In the genomic region with DNA sequence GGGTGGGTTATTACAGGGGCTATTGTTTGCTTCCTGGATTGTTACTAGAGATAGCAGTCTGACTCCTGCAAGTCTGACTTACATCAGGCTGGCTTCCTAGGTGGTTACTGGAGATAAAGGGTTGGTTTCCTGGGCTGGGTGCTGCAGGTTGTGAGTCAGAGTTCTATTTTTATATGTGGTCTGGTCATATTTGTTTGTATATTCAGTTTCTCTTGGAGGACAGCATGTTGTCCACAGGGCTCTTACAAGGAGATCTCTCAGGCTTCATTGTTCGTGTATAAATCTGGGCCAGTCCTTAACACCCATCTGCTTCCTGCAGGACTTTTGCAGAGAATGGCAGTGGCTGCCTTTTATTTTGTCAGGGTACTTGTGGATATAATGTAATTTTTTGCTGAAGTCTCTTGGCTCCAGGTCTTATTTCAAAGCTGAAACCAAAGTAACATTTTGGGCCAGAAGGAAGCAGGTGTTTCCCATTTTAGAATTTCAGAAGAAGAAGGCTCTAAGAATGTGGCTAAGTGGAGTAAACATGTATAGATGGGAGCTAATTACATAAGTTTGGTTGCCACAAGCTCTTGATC, we compare ENCODE assay signal across 12 cellular contexts.
A peak's percentile ranks its signal among the peaks of the same experiment; 100 is the strongest.
DNase-seq lines count a peak whose midpoint lies in the region; FAIRE-seq and TF ChIP-seq lines count a peak whose summit lies in the region.
"Had no signal": no experiment of that assay in that cellular context is flagged by ENCODE, and none has a peak within 500 bp of the region (broad histone marks: within the 10 kb centered on the region; RNA-seq: fewer than 3 reads in every experiment).

No MANE protein-coding gene starts in this region.

- DNase-seq in GM12891 (ENCODE audit: insufficient read length, low spot score) = no peak
- DNase-seq in HL-60 (ENCODE audit: low read depth in 1 of 2, low spot score in 1 of 2) = peak; percentile 26 to 47
- peak; percentile 74 for DNase-seq in astrocyte of the spinal cord (ENCODE audit: low read depth, low spot score)
- DNase-seq in activated naive CD4-positive, alpha-beta T cell treated with Interleukin-2 at 50 U/mL for 16 hours = no peak
- no peak for DNase-seq in NCI-H1105 treated with DMSO at 0.1 percent for 48 hours (lab: John Stamatoyannopoulos, UW)
- DNase-seq in NCI-H146 (lab: John Stamatoyannopoulos, UW) = no peak
- no peak for DNase-seq in mucosa of gallbladder (ENCODE audit: low spot score)
- DNase-seq: activated CD8-positive, alpha-beta memory T cell treated with anti-CD3 and anti-CD28 coated beads, Interleukin-2, amount 10 ng/mL, durations not matched to agents 7 days and 5 days had no signal

- peak; percentile 20 for FAIRE-seq in GM12891 (lab: Jason Lieb, UNC)
- FAIRE-seq: colon, islet of Langerhans had no signal

- peak overlapping the region; percentile 46 for H3K27ac ChIP-seq in HL-60 (replicated peaks)
- H3K27ac ChIP-seq in neutrophil = peak overlapping the region; percentile 46

- peaks cover 31 to 54% of the 10 kb centered on the region in 2 experiments for H3K4me1 ChIP-seq in neutrophil (ENCODE audit: control insufficient read depth in 1 of 2, insufficient read depth in 1 of 2, low read depth in 1 of 2, low read length in 1 of 2)

- H3K4me3 ChIP-seq in HL-60 (replicated peaks; ENCODE audit: insufficient read depth, low read length) = no peak overlapping the region
- no peak overlapping the region for H3K4me3 ChIP-seq in astrocyte of the spinal cord (ENCODE audit: low read depth, low read length)
- no peak overlapping the region for H3K4me3 ChIP-seq in neutrophil (ENCODE audit: low read depth in 1 of 2, low read length in 1 of 2)
- H3K4me3 ChIP-seq: skin epidermis had no signal

- no peaks in the 10 kb centered on the region for H3K27me3 ChIP-seq in HL-60 (ENCODE audit: insufficient read depth, poor library complexity, severe bottlenecking)
- H3K27me3 ChIP-seq in neutrophil = no peaks in the 10 kb centered on the region

- TF ChIP-seq POLR2A in GM12891 (IDR thresholded peaks at IDR 0.05; ENCODE audit: low read depth, low read length) = no peak

- in situ Hi-C loops in astrocyte of the spinal cord (cut with HindIII; ENCODE audit: low sequenced_read_pairs) = no loop called here

- TF ChIP-seq CTCF in HL-60 (IDR thresholded peaks at IDR 0.05; ENCODE audit: insufficient read depth, low read length) (no peak), astrocyte of the spinal cord (IDR thresholded peaks at IDR 0.05; ENCODE audit: low read depth, low read length) (no peak), neutrophil (IDR thresholded peaks at IDR 0.05) (no peak)

- H3K36me3 ChIP-seq in neutrophil = no peaks in the 10 kb centered on the region

- H3K9me3 ChIP-seq in neutrophil = no peaks in the 10 kb centered on the region

TF ChIP-seq in GM12891, 5 proteins besides CTCF, POLR2A, EP300 and RAD21:
- TF ChIP-seq TAF1 (IDR thresholded peaks at IDR 0.05; ENCODE audit: low read depth, low read length) (no peak), POU2F2 (IDR thresholded peaks at IDR 0.05; ENCODE audit: low read depth, low read length) (peak; percentile 29; the same call in 1 of the 2 replicates), SPI1 (IDR thresholded peaks at IDR 0.05; ENCODE audit: low read depth, low read length) (no peak), PAX5 (IDR thresholded peaks at IDR 0.05; ENCODE audit: insufficient read depth, low read length, severe bottlenecking) (no peak)

Comparison
In these comparisons a context has a peak if more than half of its experiments do, and no peak if none do; other contexts are left out.
1. DNase-seq: peak in HL-60 (2 of 2) and astrocyte of the spinal cord (single experiment); none in GM12891 (single experiment), activated naive CD4-positive, alpha-beta T cell treated with Interleukin-2 at 50 U/mL for 16 hours (single experiment), NCI-H1105 treated with DMSO at 0.1 percent for 48 hours (single experiment), NCI-H146 (single experiment) and mucosa of gallbladder (single experiment).